8 cellular contexts compared by ENCODE assay signal in genomic region chr17:65121916-65122821, GRCh38. TPM values are rescaled to one million over a fixed set of nuclear protein-coding genes. Genes with fewer than 3 reads are reported as not detected.
A peak's percentile ranks its signal among the peaks of the same experiment; 100 is the strongest.
DNase-seq lines count a peak whose midpoint lies in the region; ATAC-seq and TF ChIP-seq lines count a peak whose summit lies in the region.

No MANE protein-coding gene starts in this region.

- intact Hi-C loops in heart right ventricle (cut with DNase I): loop anchor here in 1 of 10 donors (5.0 kb wide), 1 partner anchor 145 kb away; no protein-coding TSS in a partner anchor
- intact Hi-C loops in left ventricle myocardium superior (cut with micrococcal nuclease): no loop called here

- peaks cover 15 to 31% (median 21%) of the 10 kb centered on the region in 3 donors for H3K4me1 Mint-ChIP-seq in T-cell

- no peaks in the 10 kb centered on the region for H3K9me3 ChIP-seq in heart right ventricle

- peak overlapping the region; percentile 67 to 69 for H3K27ac Mint-ChIP-seq in T-cell

- DNase-seq in heart right ventricle (no peak), left ventricle myocardium superior (no peak), T-cell (no peak), foreskin keratinocyte (peak in 1 of 2 donors; percentile 42), DMS 273 (lab: John Stamatoyannopoulos, UW; ENCODE audit: unreplicated experiment) (no peak)
- DNase-seq in stimulated activated CD4-positive, alpha-beta T cell treated with anti-CD3 and anti-CD28 coated beads, Interleukin-12 subunit alpha, Interleukin-12 subunit beta, amount 100 ng/mL, for 48 hours (ENCODE audit: low read depth in 2 of 3, low spot score in 1 of 3): peak; percentile 41 to 58 (median 53)
- DNase-seq in effector CD4-positive, alpha-beta T cell: no peak

- H3K27me3 Mint-ChIP-seq in T-cell: peaks cover 5 to 7% of the 10 kb centered on the region in 2 donors

- ATAC-seq in heart right ventricle (peak in 1 of 8 donors; percentile 29), left ventricle myocardium superior (no peak), T-cell (replicated peaks in 1 of 4) (no peak), foreskin keratinocyte (peak; percentile 35), GM19397 (IDR thresholded peaks at IDR 0.05; ENCODE audit: unreplicated experiment) (no peak)

- H3K27ac ChIP-seq in heart right ventricle (peak overlapping the region in 8 of 10 donors; percentile 80 to 98 (median 90)), foreskin keratinocyte (no peak overlapping the region)

- H3K9me3 Mint-ChIP-seq in T-cell: no peaks in the 10 kb centered on the region

- H3K4me3 Mint-ChIP-seq in T-cell: peak overlapping the region; percentile 84 to 93 (median 90)

- 79 to 86% methylated on average over 12 of the region's 12 CpGs for WGBS in heart right ventricle, 2 donors

- CTCF ChIA-PET in T-cell (lab: Charles Lee): interaction anchor here in 1 of 2 donors (0.6 to 1.2 kb wide), 3 partner anchors 13 to 106 kb away, joined by 3 to 7 read pairs (median 4); no protein-coding TSS in a partner anchor

- peaks cover 0 to 17% (median 5%) of the 10 kb centered on the region in 9 donors for H3K4me1 ChIP-seq in heart right ventricle
- peaks cover 11% of the 10 kb centered on the region for H3K4me1 ChIP-seq in foreskin keratinocyte

- no peaks in the 10 kb centered on the region for H3K36me3 Mint-ChIP-seq in T-cell

- H3K27me3 ChIP-seq in heart right ventricle: no peaks in the 10 kb centered on the region
- no peaks in the 10 kb centered on the region for H3K27me3 ChIP-seq in foreskin keratinocyte

- no peak for TF ChIP-seq CTCF in heart right ventricle (IDR thresholded peaks at IDR 0.05)
- TF ChIP-seq CTCF in foreskin keratinocyte (conservative IDR thresholded peaks at IDR 0.05): no peak

- peak overlapping the region in 9 of 10 donors; percentile 59 to 82 (median 70) for H3K4me3 ChIP-seq in heart right ventricle

- no peaks in the 10 kb centered on the region for H3K36me3 ChIP-seq in heart right ventricle

- POLR2A ChIA-PET in T-cell (lab: Charles Lee): interaction anchor here in 1 of 2 donors (0.7 kb wide), 1 partner anchor 17 kb away, joined by 5 read pairs; no protein-coding TSS in a partner anchor

RNA-seq across cellular contexts. Expression of gene RGS9, which starts 15.0 kb away (rescaled TPM):
- total RNA-seq in heart right ventricle: 1 to 10 TPM in 5 of 10 donors, under 1 TPM in 5; 0.36 to 3.0 (median 1.1) TPM
- polyA plus RNA-seq in heart right ventricle: 1 to 10 TPM in 1 of 2 donors, under 1 TPM in 1; 0.61 to 1.8 TPM
- total RNA-seq in left ventricle myocardium superior: 2.0 TPM
- total RNA-seq in T-cell: 1 to 10 TPM; 1.3 to 8.2 (median 1.9) TPM
- 4.2 and 4.5 TPM in 2 replicates for total RNA-seq in foreskin keratinocyte
- polyA plus RNA-seq in foreskin keratinocyte: 5.0 and 6.4 TPM in 2 replicates

Comparison
In these comparisons a context has a peak if more than half of its experiments do, and no peak if none do; other contexts are left out.
1. DNase-seq: peak in stimulated activated CD4-positive, alpha-beta T cell treated with anti-CD3 and anti-CD28 coated beads, Interleukin-12 subunit alpha, Interleukin-12 subunit beta, amount 100 ng/mL, for 48 hours (3 of 3); none in heart right ventricle (0 of 2), left ventricle myocardium superior (single experiment), T-cell (0 of 34), DMS 273 (single experiment) and effector CD4-positive, alpha-beta T cell (single experiment).